Comparison of ENCODE assay signal across 19 cellular contexts in the genomic region with DNA sequence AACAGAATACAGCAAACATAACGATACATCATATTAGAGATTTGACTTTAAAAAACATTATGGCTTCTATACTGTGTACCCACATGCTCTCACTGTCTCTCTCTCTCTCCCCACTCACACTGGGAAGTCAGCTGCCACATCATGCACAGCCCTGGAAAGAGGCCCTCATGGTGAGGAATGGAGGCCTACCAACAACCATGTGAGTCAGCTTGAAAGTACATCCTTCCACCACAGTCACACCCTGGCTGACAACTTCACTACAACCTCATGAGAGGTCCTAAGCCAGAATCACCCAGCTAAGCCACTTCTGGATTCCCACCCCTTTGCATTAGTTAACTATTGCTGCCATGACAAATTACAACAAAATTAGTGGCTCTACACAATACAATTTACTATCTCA. TPM values are rescaled to one million over a fixed set of nuclear protein-coding genes. Genes with fewer than 3 reads are reported as not detected.
DNase-seq lines count a peak whose midpoint lies in the region; ATAC-seq, FAIRE-seq and TF ChIP-seq lines count a peak whose summit lies in the region.
"Had no signal": no experiment of that assay in that cellular context is flagged by ENCODE, and none has a peak within 500 bp of the region (broad histone marks: within the 10 kb centered on the region; RNA-seq: fewer than 3 reads in every experiment).

No MANE protein-coding gene starts in this region.

- intact Hi-C loops in natural killer cell (cut with micrococcal nuclease) = no loop called here
- intact Hi-C loops in PC-3 (cut with micrococcal nuclease) = no loop called here

- peak; percentile 59 to 61 for ATAC-seq in natural killer cell treated with Interleukin-12 subunit alpha and Interleukin-12 subunit beta and Interleukin-15 and Interleukin-18, amount 100 ng/mL, for 72 hours
- ATAC-seq in natural killer cell (no peak), PC-3 (peak; percentile 59), HG03175 (IDR thresholded peaks at IDR 0.05; ENCODE audit: unreplicated experiment) (no peak)
- ATAC-seq: upper lobe of right lung had no signal

- peaks cover 5% of the 10 kb centered on the region for H3K36me3 Mint-ChIP-seq in natural killer cell treated with Interleukin-12 subunit alpha and Interleukin-12 subunit beta and Interleukin-15 and Interleukin-18, amount 100 ng/mL, for 72 hours
- H3K36me3 Mint-ChIP-seq in natural killer cell = no peaks in the 10 kb centered on the region

- no peaks in the 10 kb centered on the region for H3K9me2 ChIP-seq in PC-3 (replicated peaks; ENCODE audit: low read length)

- peaks cover 6% of the 10 kb centered on the region; the same call in 1 of the 2 replicates for H3K36me3 ChIP-seq in PC-3 (ENCODE audit: low read depth, low read length)
- H3K36me3 ChIP-seq: upper lobe of right lung had no signal

- H3K79me2 ChIP-seq in PC-3 (ENCODE audit: low read length) = no peaks in the 10 kb centered on the region

- no peak overlapping the region for H3K27ac Mint-ChIP-seq in natural killer cell treated with Interleukin-12 subunit alpha and Interleukin-12 subunit beta and Interleukin-15 and Interleukin-18, amount 100 ng/mL, for 72 hours
- H3K27ac Mint-ChIP-seq in natural killer cell = no peak overlapping the region
- H3K27ac Mint-ChIP-seq: activated naive CD8-positive, alpha-beta T cell treated with anti-CD3 and anti-CD28 coated beads, Interleukin-2, amount 10 ng/mL, durations not matched to agents 7 days and 5 days; mesothelial cell of epicardium had no signal

- CTCF ChIA-PET in PC-3 (lab: Charles Lee) = no interaction called here

- no peaks in the 10 kb centered on the region for H4K20me1 ChIP-seq in PC-3 (ENCODE audit: low read length)

- no peak overlapping the region for H3K27ac ChIP-seq in PC-3 (ENCODE audit: low read length)
- H3K27ac ChIP-seq: HL-60, upper lobe of right lung had no signal

- no peak overlapping the region for H2AFZ ChIP-seq in PC-3 (ENCODE audit: low read length)

- FAIRE-seq in urothelium cell line (lab: Jason Lieb, UNC) = peak; percentile 9

- H3K27me3 ChIP-seq in PC-3 (ENCODE audit: low read length) = no peaks in the 10 kb centered on the region
- H3K27me3 ChIP-seq: upper lobe of right lung had no signal

- no peaks in the 10 kb centered on the region for H3K27me3 Mint-ChIP-seq in natural killer cell treated with Interleukin-12 subunit alpha and Interleukin-12 subunit beta and Interleukin-15 and Interleukin-18, amount 100 ng/mL, for 72 hours
- H3K27me3 Mint-ChIP-seq in natural killer cell (ENCODE audit: low read depth in 2 of 2) = no peaks in the 10 kb centered on the region
- H3K27me3 Mint-ChIP-seq: activated naive CD8-positive, alpha-beta T cell treated with anti-CD3 and anti-CD28 coated beads, Interleukin-2, amount 10 ng/mL, durations not matched to agents 7 days and 5 days had no signal

- no peak overlapping the region for H3K4me2 ChIP-seq in PC-3 (ENCODE audit: low read length)

- no TSS peak for BruUV-seq in PC-3 (replicated peaks; lab: Mats Ljungman, UMichigan)

- DNase-seq in natural killer cell treated with Interleukin-12 subunit alpha and Interleukin-12 subunit beta and Interleukin-15 and Interleukin-18, amount 100 ng/mL, for 72 hours (ENCODE audit: low spot score) = no peak
- DNase-seq in natural killer cell (no peak), PC-3 (peak; percentile 20), fibroblast of gingiva (ENCODE audit: low read depth) (peak; percentile 9), urothelium cell line (ENCODE audit: low spot score) (no peak), germinal center (ENCODE audit: low spot score) (no peak), middle frontal gyrus (ENCODE audit: extremely low spot score, low spot score) (no peak)
- DNase-seq: activated CD4-positive, alpha-beta T cell treated with anti-CD3 and anti-CD28 coated beads, Interleukin-2, amount 50 U/mL, for 4 hours; activated naive CD8-positive, alpha-beta T cell treated with anti-CD3 and anti-CD28 coated beads, Interleukin-2, amount 10 ng/mL, durations not matched to agents 7 days and 5 days; cortex of kidney; DMS 273 treated with DMSO at 0.1 percent for 48 hours; foreskin melanocyte; NCI-H187 treated with DMSO at 0.1 percent for 48 hours; NCI-H69; upper lobe of right lung had no signal

- no peaks in the 10 kb centered on the region; the same call in 1 of the 2 replicates for H3K9me3 ChIP-seq in PC-3 (ENCODE audit: low read length)
- H3K9me3 ChIP-seq: upper lobe of right lung had no signal

- no peaks in the 10 kb centered on the region for H3F3A ChIP-seq in PC-3 (ENCODE audit: low read length, unreplicated experiment)

- H3K4me1 ChIP-seq in PC-3 (ENCODE audit: insufficient read depth, low read length) = no peaks in the 10 kb centered on the region
- H3K4me1 ChIP-seq: upper lobe of right lung had no signal

- no peak overlapping the region for H3K4me3 ChIP-seq in PC-3 (ENCODE audit: low read length)
- H3K4me3 ChIP-seq: upper lobe of right lung had no signal

- no peaks in the 10 kb centered on the region for H3K9me3 Mint-ChIP-seq in natural killer cell treated with Interleukin-12 subunit alpha and Interleukin-12 subunit beta and Interleukin-15 and Interleukin-18, amount 100 ng/mL, for 72 hours
- H3K9me3 Mint-ChIP-seq in natural killer cell = no peaks in the 10 kb centered on the region

- POLR2A ChIA-PET in PC-3 (lab: Charles Lee; ENCODE audit: unreplicated experiment) = no interaction called here

- no peak overlapping the region for H3K4me3 Mint-ChIP-seq in natural killer cell treated with Interleukin-12 subunit alpha and Interleukin-12 subunit beta and Interleukin-15 and Interleukin-18, amount 100 ng/mL, for 72 hours
- H3K4me3 Mint-ChIP-seq in natural killer cell = no peak overlapping the region
- H3K4me3 Mint-ChIP-seq: activated naive CD8-positive, alpha-beta T cell treated with anti-CD3 and anti-CD28 coated beads, Interleukin-2, amount 10 ng/mL, durations not matched to agents 7 days and 5 days; mesothelial cell of epicardium had no signal

- peaks cover 3 to 6% of the 10 kb centered on the region in 2 donors for H3K4me1 Mint-ChIP-seq in natural killer cell treated with Interleukin-12 subunit alpha and Interleukin-12 subunit beta and Interleukin-15 and Interleukin-18, amount 100 ng/mL, for 72 hours (ENCODE audit: low read depth in 2 of 2)
- H3K4me1 Mint-ChIP-seq in natural killer cell = peaks cover 11 to 21% of the 10 kb centered on the region in 2 donors
- H3K4me1 Mint-ChIP-seq: activated naive CD8-positive, alpha-beta T cell treated with anti-CD3 and anti-CD28 coated beads, Interleukin-2, amount 10 ng/mL, durations not matched to agents 7 days and 5 days; mesothelial cell of epicardium had no signal

- H3K9ac ChIP-seq in PC-3 (ENCODE audit: low read length) = no peak overlapping the region

- TF ChIP-seq CTCF in natural killer cell (IDR thresholded peaks at IDR 0.05) (no peak), PC-3 (conservative IDR thresholded peaks at IDR 0.05; ENCODE audit: low read depth, low read length) (no peak)

RNA-seq across cellular contexts. Expression of a gene that starts 23.3 kb away (rescaled TPM):
- total RNA-seq in natural killer cell treated with Interleukin-12 subunit alpha and Interleukin-12 subunit beta and Interleukin-15 and Interleukin-18, amount 100 ng/mL, for 72 hours = not detected
- total RNA-seq in natural killer cell (not detected), PC-3 (2014; rRNA removed) (not detected in 2 replicates)
- total RNA-seq: activated naive CD8-positive, alpha-beta T cell treated with anti-CD3 and anti-CD28 coated beads, Interleukin-2, amount 10 ng/mL, durations not matched to agents 7 days and 5 days; mesothelial cell of epicardium; T-helper 2 cell treated with Interferon-gamma antibody and Interleukin-4, amounts not matched to agents 100 ng/mL and 5 ng/mL, for 36 hours; upper lobe of right lung had no signal

Comparison
In these comparisons a context has a peak if more than half of its experiments do, and no peak if none do; other contexts are left out.
1. ATAC-seq: peak in natural killer cell treated with Interleukin-12 subunit alpha and Interleukin-12 subunit beta and Interleukin-15 and Interleukin-18, amount 100 ng/mL, for 72 hours (2 of 2) and PC-3 (single experiment); none in natural killer cell (0 of 3) and HG03175 (single experiment).
2. DNase-seq: peak in PC-3 (single experiment) and fibroblast of gingiva (single experiment); none in natural killer cell treated with Interleukin-12 subunit alpha and Interleukin-12 subunit beta and Interleukin-15 and Interleukin-18, amount 100 ng/mL, for 72 hours (single experiment), natural killer cell (single experiment), urothelium cell line (single experiment), germinal center (single experiment) and middle frontal gyrus (single experiment).